8 cellular contexts compared by ENCODE assay signal in genomic region chr12:132488127-132489077, GRCh38. TPM values are rescaled to one million over a fixed set of nuclear protein-coding genes. Genes with fewer than 3 reads are reported as not detected.
DNase-seq lines count a peak whose midpoint lies in the region; ATAC-seq and TF ChIP-seq lines count a peak whose summit lies in the region.

No MANE protein-coding gene starts in this region.

- H3K9me3 ChIP-seq in HUES48 (ENCODE audit: control insufficient read depth, insufficient read depth, low read length) (no peaks in the 10 kb centered on the region), lower lobe of right lung (no peaks in the 10 kb centered on the region)

- TF ChIP-seq CTCF in lower lobe of right lung (IDR thresholded peaks at IDR 0.05): no peak

- DNase-seq in activated effector memory CD4-positive, alpha-beta T cell treated with Interleukin-2 at 50 U/mL for 16 hours: peak; percentile 53
- DNase-seq in lower lobe of right lung: peak; percentile 78
- no peak for DNase-seq in H4 (ENCODE audit: low spot score)

- H3K4me3 ChIP-seq in ACC112 (ENCODE audit: low read depth, low read length): peak overlapping the region; percentile 80; the same call in 1 of the 2 replicates
- H3K4me3 ChIP-seq in HUES48 (ENCODE audit: low read depth, low read length): peak overlapping the region; percentile 55; the same call in 1 of the 2 replicates
- H3K4me3 ChIP-seq in lower lobe of right lung: peak overlapping the region; percentile 77

- peak; percentile 5 to 38 for ATAC-seq in lower lobe of right lung
- no peak for ATAC-seq in GM19463 (IDR thresholded peaks at IDR 0.05; ENCODE audit: unreplicated experiment)
- ATAC-seq in GM18858 (IDR thresholded peaks at IDR 0.05; ENCODE audit: unreplicated experiment): no peak
- ATAC-seq in GM19467 (IDR thresholded peaks at IDR 0.05; ENCODE audit: unreplicated experiment): no peak

- H3K9ac ChIP-seq in HUES48 (ENCODE audit: low read depth, low read length): no peak overlapping the region

- H2AFZ ChIP-seq in ACC112 (ENCODE audit: low read length, unreplicated experiment): no peak overlapping the region

- H3K27ac ChIP-seq in ACC112 (ENCODE audit: low read depth, low read length) (no peak overlapping the region), HUES48 (ENCODE audit: low read depth, low read length) (no peak overlapping the region), lower lobe of right lung (peak overlapping the region; percentile 86)

- intact Hi-C loops in lower lobe of right lung (cut with DNase I): no loop called here

- H3K79me2 ChIP-seq in ACC112 (ENCODE audit: control insufficient read depth, insufficient read depth, low read length, unreplicated experiment): peaks cover 28% of the 10 kb centered on the region

- H3K27me3 ChIP-seq in ACC112 (ENCODE audit: insufficient read depth, low read length): 0 out of 2 replicates have a peak, but pooled peaks cover 8% of the 10 kb centered on the region
- H3K27me3 ChIP-seq in HUES48 (ENCODE audit: control insufficient read depth, insufficient read depth, low read length): peaks cover 64% of the 10 kb centered on the region
- H3K27me3 ChIP-seq in lower lobe of right lung (ENCODE audit: low read depth): no peaks in the 10 kb centered on the region

- H3K4me1 ChIP-seq in ACC112 (ENCODE audit: control insufficient read depth, insufficient read depth, low read length, unreplicated experiment) (peaks cover 11% of the 10 kb centered on the region), HUES48 (ENCODE audit: control insufficient read depth, insufficient read depth, low read length) (peaks cover 4% of the 10 kb centered on the region; the same call in 1 of the 2 replicates), lower lobe of right lung (peaks cover 43% of the 10 kb centered on the region)

- H3K36me3 ChIP-seq in ACC112 (ENCODE audit: insufficient read depth, low read length): no peaks in the 10 kb centered on the region
- H3K36me3 ChIP-seq in HUES48 (ENCODE audit: control insufficient read depth, insufficient read depth, low read length): no peaks in the 10 kb centered on the region
- peaks cover 4% of the 10 kb centered on the region for H3K36me3 ChIP-seq in lower lobe of right lung

RNA-seq across cellular contexts. Expression of gene FBRSL1, which starts 1.5 kb away (rescaled TPM):
- total RNA-seq in lower lobe of right lung: 47.6 TPM
- total RNA-seq in H4 (2014; rRNA removed; shearing (Covaris generic)): 1.5 and 1.8 TPM in 2 replicates

Comparison
In these comparisons a context has a peak if more than half of its experiments do, and no peak if none do; other contexts are left out.
1. ATAC-seq: peak in lower lobe of right lung (2 of 2); none in GM19463 (single experiment), GM18858 (single experiment) and GM19467 (single experiment).
2. RNA of gene FBRSL1, which starts 1.5 kb away (total RNA-seq): 47.6 TPM in lower lobe of right lung (single experiment); 1.5 to 1.8 TPM in H4; every median in the first group is over 10 times any median in the second.
3. Peak in every context shown above with its lines, with median percentiles within 50 percentile points of each other: H3K4me3 ChIP-seq.